ENCODE assay signal across 1 cellular context in genomic region chr3:157175678-157176077, GRCh38.
TF ChIP-seq lines count a peak whose summit lies in the region.

No MANE protein-coding gene starts in this region.

TF ChIP-seq in GM23338, 12 proteins besides CTCF, POLR2A, EP300 and RAD21 (continued from another document):
- TF ChIP-seq ZNF462 (CRISPR knock-in tag; IDR thresholded peaks at IDR 0.05), result no peak
- TF ChIP-seq POLR2AphosphoS5 (IDR thresholded peaks at IDR 0.05; ENCODE audit: low read depth), result no peak
- no peak for TF ChIP-seq CREB1 (CRISPR knock-in tag; IDR thresholded peaks at IDR 0.05; ENCODE audit: low read depth)
- no peak for TF ChIP-seq EZH2phosphoT487 (IDR thresholded peaks at IDR 0.05; ENCODE audit: unreplicated experiment)
